ENCODE assay signal across 8 cellular contexts in genomic region chr5:38650540-38651275, GRCh38.
A peak's percentile ranks its signal among the peaks of the same experiment; 100 is the strongest.
DNase-seq lines count a peak whose midpoint lies in the region; ATAC-seq and TF ChIP-seq lines count a peak whose summit lies in the region.

No MANE protein-coding gene starts in this region.

- no peaks in the 10 kb centered on the region for H3K27me3 ChIP-seq in Loucy (ENCODE audit: insufficient read depth, low read length, poor library complexity, severe bottlenecking)

- H3K27me3 Mint-ChIP-seq in activated naive CD8-positive, alpha-beta T cell treated with anti-CD3 and anti-CD28 coated beads, Interleukin-2, amount 10 ng/mL, durations not matched to agents 7 days and 5 days = peaks cover 3% of the 10 kb centered on the region

- POLR2A ChIA-PET in activated naive CD8-positive, alpha-beta T cell treated with anti-CD3 and anti-CD28 coated beads, Interleukin-2, amount 10 ng/mL, durations not matched to agents 7 days and 5 days (lab: Charles Lee) = no interaction called here

- no peaks in the 10 kb centered on the region for H3K36me3 Mint-ChIP-seq in activated naive CD8-positive, alpha-beta T cell treated with anti-CD3 and anti-CD28 coated beads, Interleukin-2, amount 10 ng/mL, durations not matched to agents 7 days and 5 days

- DNase-seq in DMS153 treated with DMSO at 0.1 percent for 48 hours (lab: John Stamatoyannopoulos, UW; ENCODE audit: unreplicated experiment) (peak; percentile 54), lung microvascular endothelial cell (ENCODE audit: low read depth in 2 of 2) (peak; percentile 82 to 88), NCI-H187 treated with DMSO at 0.1 percent for 48 hours (lab: John Stamatoyannopoulos, UW) (no peak), NCI-H2196 (lab: John Stamatoyannopoulos, UW; ENCODE audit: unreplicated experiment) (no peak)
- no peak for DNase-seq in activated naive CD8-positive, alpha-beta T cell treated with anti-CD3 and anti-CD28 coated beads, Interleukin-2, amount 10 ng/mL, durations not matched to agents 7 days and 5 days
- DNase-seq in activated CD4-positive, CD25-positive, alpha-beta regulatory T cell (lab: John Stamatoyannopoulos, UW) = no peak

- no peak for ATAC-seq in activated naive CD8-positive, alpha-beta T cell treated with anti-CD3 and anti-CD28 coated beads, Interleukin-2, amount 10 ng/mL, durations not matched to agents 7 days and 5 days (ENCODE audit: low read depth)
- ATAC-seq in HG03354 (IDR thresholded peaks at IDR 0.05; ENCODE audit: poor library complexity, severe bottlenecking, unreplicated experiment) = no peak

- H3K9me3 Mint-ChIP-seq in activated naive CD8-positive, alpha-beta T cell treated with anti-CD3 and anti-CD28 coated beads, Interleukin-2, amount 10 ng/mL, durations not matched to agents 7 days and 5 days = no peaks in the 10 kb centered on the region

- H4K20me1 ChIP-seq in Loucy (ENCODE audit: insufficient read depth, low read length, poor library complexity, severe bottlenecking) = no peaks in the 10 kb centered on the region

- TF ChIP-seq CTCF in Loucy (conservative IDR thresholded peaks at IDR 0.05; ENCODE audit: low read length) = no peak

- H3K4me3 ChIP-seq in Loucy (ENCODE audit: low read length, poor library complexity, severe bottlenecking) = peak overlapping the region; percentile 68

- H3K4me3 Mint-ChIP-seq in activated naive CD8-positive, alpha-beta T cell treated with anti-CD3 and anti-CD28 coated beads, Interleukin-2, amount 10 ng/mL, durations not matched to agents 7 days and 5 days = peak overlapping the region; percentile 73

- H3K9ac ChIP-seq in Loucy (ENCODE audit: low read depth, low read length, poor library complexity, severe bottlenecking) = no peak overlapping the region

- no peaks in the 10 kb centered on the region for H3K9me2 ChIP-seq in Loucy (replicated peaks; ENCODE audit: low read depth, low read length)

- no peaks in the 10 kb centered on the region for H3K9me3 ChIP-seq in Loucy (ENCODE audit: insufficient read depth, low read depth, low read length)

- peak overlapping the region; percentile 74 for H3K4me2 ChIP-seq in Loucy (ENCODE audit: low read depth, low read length, poor library complexity, severe bottlenecking)

- peak overlapping the region; percentile 81 for H2AFZ ChIP-seq in Loucy (ENCODE audit: low read length)

- H3F3A ChIP-seq in Loucy (ENCODE audit: low read depth) = no peaks in the 10 kb centered on the region

- no peaks in the 10 kb centered on the region for H3K36me3 ChIP-seq in Loucy (ENCODE audit: insufficient read depth, low read length)

- no peaks in the 10 kb centered on the region for H3K4me1 ChIP-seq in Loucy (ENCODE audit: insufficient read depth, low read length, poor library complexity, severe bottlenecking)

- H3K27ac Mint-ChIP-seq in activated naive CD8-positive, alpha-beta T cell treated with anti-CD3 and anti-CD28 coated beads, Interleukin-2, amount 10 ng/mL, durations not matched to agents 7 days and 5 days = no peak overlapping the region

- peaks cover 3% of the 10 kb centered on the region for H3K4me1 Mint-ChIP-seq in activated naive CD8-positive, alpha-beta T cell treated with anti-CD3 and anti-CD28 coated beads, Interleukin-2, amount 10 ng/mL, durations not matched to agents 7 days and 5 days

- no peaks in the 10 kb centered on the region for H3K79me2 ChIP-seq in Loucy (ENCODE audit: insufficient read depth, low read length)

Comparison
In these comparisons a context has a peak if more than half of its experiments do, and no peak if none do; other contexts are left out.
1. DNase-seq: peak in DMS153 treated with DMSO at 0.1 percent for 48 hours (single experiment) and lung microvascular endothelial cell (2 of 2); none in activated naive CD8-positive, alpha-beta T cell treated with anti-CD3 and anti-CD28 coated beads, Interleukin-2, amount 10 ng/mL, durations not matched to agents 7 days and 5 days (single experiment), NCI-H187 treated with DMSO at 0.1 percent for 48 hours (single experiment), activated CD4-positive, CD25-positive, alpha-beta regulatory T cell (0 of 4) and NCI-H2196 (single experiment).